25 cellular contexts compared by ENCODE assay signal in the genomic region with DNA sequence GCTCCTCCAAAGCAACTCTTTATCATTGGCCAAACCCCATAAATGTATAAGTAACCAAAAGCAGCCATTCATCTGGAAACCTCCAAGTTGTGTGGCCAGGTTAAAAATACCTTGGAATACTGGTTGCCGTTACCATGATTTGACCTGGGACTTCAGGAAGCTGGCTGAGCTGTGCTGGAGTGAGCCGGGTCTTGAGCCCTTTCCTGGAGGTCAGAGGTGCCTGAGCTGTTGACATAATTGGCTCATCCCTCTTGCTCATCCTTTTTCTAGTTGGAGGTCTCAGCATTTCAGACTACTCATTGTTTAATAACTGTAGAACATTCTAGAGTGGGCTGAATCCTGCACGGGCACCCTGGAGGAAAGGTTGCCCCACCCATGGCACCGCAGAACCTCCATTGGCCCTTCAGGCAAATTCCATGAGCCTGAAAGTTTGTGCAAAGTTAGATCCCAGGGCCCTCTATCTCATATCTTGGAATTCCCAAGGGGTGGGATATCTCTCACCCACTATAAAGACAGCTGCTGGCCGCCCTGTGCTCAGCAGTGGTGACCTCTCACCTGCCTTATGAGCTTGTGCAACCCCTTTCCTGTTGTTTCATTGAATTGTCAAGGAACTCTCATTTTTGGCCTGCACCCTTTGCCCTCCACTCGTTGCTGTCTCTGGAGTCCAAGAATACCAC.
"Had no signal": no experiment of that assay in that cellular context is flagged by ENCODE, and none has a peak within 500 bp of the region (broad histone marks: within the 10 kb centered on the region; RNA-seq: fewer than 3 reads in every experiment).

No MANE protein-coding gene starts in this region.

- H3K36me3 ChIP-seq: brain microvascular endothelial cell, pancreas, sigmoid colon, thyroid gland, vagina had no signal

- DNase-seq: activated CD4-positive, alpha-beta T cell treated with anti-CD3 and anti-CD28 coated beads for 48 hours; activated CD4-positive, CD25-positive, alpha-beta regulatory T cell; activated CD8-positive, alpha-beta T cell treated with anti-CD3 and anti-CD28 coated beads, Interleukin-2, amount 10 ng/mL, durations not matched to agents 7 days and 5 days; activated naive CD4-positive, alpha-beta T cell treated with anti-CD3 and anti-CD28 coated beads, Interleukin-2, amount 10 ng/mL, durations not matched to agents 7 days and 5 days; activated naive CD8-positive, alpha-beta T cell treated with anti-CD3 and anti-CD28 coated beads, Interleukin-2, amount 50 U/mL, for 24 hours; activated T-cell treated with anti-CD3 and anti-CD28 coated beads, Interleukin-2, amount 50 U/mL, for 24 hours; anterior cingulate cortex; brain microvascular endothelial cell; cerebellar nuclear complex; cortex of kidney; erythroblast; hypothalamus; left colon; mucosa of descending colon; naive thymus-derived CD4-positive, alpha-beta T cell; pancreas; sigmoid colon; spleen; stimulated activated CD4-positive, alpha-beta T cell treated with anti-CD3 and anti-CD28 coated beads, Interleukin-4, amount 100 ng/mL, for 4 hours; stimulated activated naive B cell treated with anti-CD40 and anti-IgM and Interleukin-4, amounts not matched to agents 10 μg/mL and 1 μg/mL and 100 μg/mL, for 72 hours had no signal

- H3K27ac ChIP-seq: brain microvascular endothelial cell, pancreas, sigmoid colon, spleen, thyroid gland, vagina had no signal

- H3K4me3 ChIP-seq: mucosa of descending colon, pancreas, sigmoid colon, spleen, thyroid gland, vagina had no signal

- H3K4me1 ChIP-seq: spleen had no signal

- ATAC-seq: activated CD8-positive, alpha-beta T cell treated with anti-CD3 and anti-CD28 coated beads, Interleukin-2, amount 10 ng/mL, durations not matched to agents 7 days and 5 days; activated naive CD8-positive, alpha-beta T cell treated with anti-CD3 and anti-CD28 coated beads, Interleukin-2, amount 50 U/mL, for 24 hours; left colon; mucosa of descending colon; naive thymus-derived CD4-positive, alpha-beta T cell; pancreas; stimulated activated naive B cell treated with anti-CD40 and anti-IgM and Interleukin-4, amounts not matched to agents 10 μg/mL and 1 μg/mL and 100 μg/mL, for 72 hours had no signal

- H3K27me3 ChIP-seq: brain microvascular endothelial cell, pancreas, sigmoid colon, spleen, thyroid gland, vagina had no signal

- FAIRE-seq: endometrium, frontal cortex, pancreas, TTC549 had no signal

- H3K9me3 ChIP-seq: mucosa of descending colon, pancreas, sigmoid colon, thyroid gland, vagina had no signal
